ENCODE assay signal across 21 cellular contexts in genomic region chr21:32315511-32316362, GRCh38. TPM values are rescaled to one million over a fixed set of nuclear protein-coding genes. Genes with fewer than 3 reads are reported as not detected.
A peak's percentile ranks its signal among the peaks of the same experiment; 100 is the strongest.
DNase-seq lines count a peak whose midpoint lies in the region; ATAC-seq and TF ChIP-seq lines count a peak whose summit lies in the region.
"Had no signal": no experiment of that assay in that cellular context is flagged by ENCODE, and none has a peak within 500 bp of the region (broad histone marks: within the 10 kb centered on the region; RNA-seq: fewer than 3 reads in every experiment).

No MANE protein-coding gene starts in this region.

- H3K9me3 Mint-ChIP-seq in activated CD4-positive, alpha-beta memory T cell treated with anti-CD3 and anti-CD28 coated beads, Interleukin-2, amount 10 ng/mL, durations not matched to agents 7 days and 5 days = no peaks in the 10 kb centered on the region

- H3K27ac Mint-ChIP-seq in activated CD4-positive, alpha-beta memory T cell treated with anti-CD3 and anti-CD28 coated beads, Interleukin-2, amount 10 ng/mL, durations not matched to agents 7 days and 5 days = no peak overlapping the region
- H3K27ac Mint-ChIP-seq: B cell had no signal

- H3F3A ChIP-seq in PC-3 (ENCODE audit: low read length, unreplicated experiment) = no peaks in the 10 kb centered on the region

- POLR2A ChIA-PET in PC-3 (lab: Charles Lee; ENCODE audit: unreplicated experiment) = no interaction called here
- POLR2A ChIA-PET in activated CD4-positive, alpha-beta memory T cell treated with anti-CD3 and anti-CD28 coated beads, Interleukin-2, amount 10 ng/mL, durations not matched to agents 7 days and 5 days (lab: Charles Lee) = no interaction called here

- no peak overlapping the region for H3K9ac ChIP-seq in PC-3 (ENCODE audit: low read length)

- H3K27me3 ChIP-seq in PC-3 (ENCODE audit: low read length) = no peaks in the 10 kb centered on the region
- H3K27me3 ChIP-seq in vagina = no peaks in the 10 kb centered on the region

- no peaks in the 10 kb centered on the region for H3K4me1 Mint-ChIP-seq in activated CD4-positive, alpha-beta memory T cell treated with anti-CD3 and anti-CD28 coated beads, Interleukin-2, amount 10 ng/mL, durations not matched to agents 7 days and 5 days
- H3K4me1 Mint-ChIP-seq: B cell had no signal

- CTCF ChIA-PET in PC-3 (lab: Charles Lee) = no interaction called here
- CTCF ChIA-PET in activated CD4-positive, alpha-beta memory T cell treated with anti-CD3 and anti-CD28 coated beads, Interleukin-2, amount 10 ng/mL, durations not matched to agents 7 days and 5 days (lab: Charles Lee) = no interaction called here

- H2AFZ ChIP-seq in PC-3 (ENCODE audit: low read length) = no peak overlapping the region

- H3K27ac ChIP-seq in PC-3 (ENCODE audit: low read length) (no peak overlapping the region), vagina (no peak overlapping the region)
- H3K27ac ChIP-seq: A549, SK-N-MC had no signal

- TF ChIP-seq POLR2A in vagina (IDR thresholded peaks at IDR 0.05) = no peak

- ATAC-seq in PC-3 = peak; percentile 37; the same call in 1 of the 2 replicates
- no peak for ATAC-seq in left lobe of liver
- ATAC-seq: A549 had no signal

- H3K9me3 ChIP-seq in PC-3 (ENCODE audit: low read length) = no peaks in the 10 kb centered on the region
- H3K9me3 ChIP-seq in vagina = no peaks in the 10 kb centered on the region
- H3K9me3 ChIP-seq: A549 had no signal

- no TSS peak for BruUV-seq in PC-3 (replicated peaks; lab: Mats Ljungman, UMichigan)

- H3K4me2 ChIP-seq in PC-3 (ENCODE audit: low read length) = no peak overlapping the region
- H3K4me2 ChIP-seq: A549 had no signal

- H3K4me3 ChIP-seq in PC-3 (ENCODE audit: low read length) = no peak overlapping the region
- no peak overlapping the region for H3K4me3 ChIP-seq in choroid plexus epithelial cell (ENCODE audit: low read depth, low read length)
- no peak overlapping the region for H3K4me3 ChIP-seq in vagina
- H3K4me3 ChIP-seq: A549, SK-N-MC had no signal

- DNase-seq in PC-3 = no peak
- peak; percentile 35 for DNase-seq in choroid plexus epithelial cell (ENCODE audit: low read depth)
- peak; percentile 38 for DNase-seq in left lobe of liver (ENCODE audit: low spot score)
- peak; percentile 70 for DNase-seq in posterior vena cava (ENCODE audit: low spot score)
- DNase-seq in vagina (ENCODE audit: extremely low spot score in 2 of 2) = no peak
- no peak for DNase-seq in activated CD4-positive, alpha-beta memory T cell treated with anti-CD3 and anti-CD28 coated beads, Interleukin-2, amount 10 ng/mL, durations not matched to agents 7 days and 5 days
- no peak for DNase-seq in hippocampal formation (lab: John Stamatoyannopoulos, UW)
- DNase-seq: DMS79, Karpas-422, NCI-H1417, NCI-H187 treated with DMSO at 0.1 percent for 48 hours, NCI-H2107, NCI-H446 treated with DMSO at 0.1 percent for 48 hours, NCI-H526 treated with DMSO at 0.1 percent for 48 hours, RPMI8226, SHP77 treated with DMSO at 0.1 percent for 48 hours had no signal

- no peak overlapping the region for H3K4me3 Mint-ChIP-seq in activated CD4-positive, alpha-beta memory T cell treated with anti-CD3 and anti-CD28 coated beads, Interleukin-2, amount 10 ng/mL, durations not matched to agents 7 days and 5 days
- H3K4me3 Mint-ChIP-seq: B cell had no signal

- intact Hi-C loops in PC-3 (cut with micrococcal nuclease) = no loop called here
- intact Hi-C loops in posterior vena cava (cut with DNase I) = no loop called here
- intact Hi-C loops in vagina (cut with DNase I) = no loop called here

- H3K79me2 ChIP-seq in PC-3 (ENCODE audit: low read length) = no peaks in the 10 kb centered on the region

- H3K4me1 ChIP-seq in PC-3 (ENCODE audit: insufficient read depth, low read length) = no peaks in the 10 kb centered on the region
- H3K4me1 ChIP-seq in vagina = no peaks in the 10 kb centered on the region
- H3K4me1 ChIP-seq: A549 had no signal

- no peaks in the 10 kb centered on the region for H3K9me2 ChIP-seq in PC-3 (replicated peaks; ENCODE audit: low read length)

- H3K36me3 Mint-ChIP-seq in activated CD4-positive, alpha-beta memory T cell treated with anti-CD3 and anti-CD28 coated beads, Interleukin-2, amount 10 ng/mL, durations not matched to agents 7 days and 5 days (ENCODE audit: low read depth) = peaks cover 19% of the 10 kb centered on the region

- TF ChIP-seq CTCF in PC-3 (conservative IDR thresholded peaks at IDR 0.05; ENCODE audit: low read depth, low read length) (no peak), choroid plexus epithelial cell (conservative IDR thresholded peaks at IDR 0.05; ENCODE audit: low read depth, low read length) (no peak), vagina (IDR thresholded peaks at IDR 0.05) (no peak)

- H3K27me3 Mint-ChIP-seq in activated CD4-positive, alpha-beta memory T cell treated with anti-CD3 and anti-CD28 coated beads, Interleukin-2, amount 10 ng/mL, durations not matched to agents 7 days and 5 days = no peaks in the 10 kb centered on the region
- H3K27me3 Mint-ChIP-seq: B cell had no signal

- H3K36me3 ChIP-seq in PC-3 (ENCODE audit: low read depth, low read length) (peaks cover 79% of the 10 kb centered on the region), vagina (peaks cover 0 to 74% of the 10 kb centered on the region in 2 donors)

- no peaks in the 10 kb centered on the region for H4K20me1 ChIP-seq in PC-3 (ENCODE audit: low read length)

RNA-seq across cellular contexts. Expression of gene MRAP, which starts 17.1 kb away (rescaled TPM):
- not detected in 2 replicates for total RNA-seq in PC-3 (2014; rRNA removed)
- 3.4 TPM for total RNA-seq in left lobe of liver
- under 1 TPM in 1 of 2 donors, not detected in 1; 0.33 TPM for total RNA-seq in posterior vena cava
- 3.9 TPM for total RNA-seq in vagina
- not detected for total RNA-seq in activated CD4-positive, alpha-beta memory T cell treated with anti-CD3 and anti-CD28 coated beads, Interleukin-2, amount 10 ng/mL, durations not matched to agents 7 days and 5 days
- total RNA-seq: B cell, H4, M059J had no signal

RNA-seq across cellular contexts. Expression of gene MIS18A, which starts 36.9 kb away (rescaled TPM):
- total RNA-seq in PC-3 (2014; rRNA removed) (42.0 and 54.5 TPM in 2 replicates), left lobe of liver (2.4 TPM), posterior vena cava (1 to 10 TPM; 3.8 to 4.3 TPM), vagina (3.4 TPM)
- 10 to 100 TPM; 19.7 to 20.3 TPM for total RNA-seq in activated CD4-positive, alpha-beta memory T cell treated with anti-CD3 and anti-CD28 coated beads, Interleukin-2, amount 10 ng/mL, durations not matched to agents 7 days and 5 days

Comparison
In these comparisons a context has a peak if more than half of its experiments do, and no peak if none do; other contexts are left out.
1. DNase-seq: peak in choroid plexus epithelial cell (single experiment), left lobe of liver (single experiment) and posterior vena cava (single experiment); none in PC-3 (single experiment), vagina (0 of 2), activated CD4-positive, alpha-beta memory T cell treated with anti-CD3 and anti-CD28 coated beads, Interleukin-2, amount 10 ng/mL, durations not matched to agents 7 days and 5 days (single experiment) and hippocampal formation (0 of 2).